Comparison of ENCODE assay signal across 9 cellular contexts in genomic region chr2:85577063-85577385, GRCh38. TPM values are rescaled to one million over a fixed set of nuclear protein-coding genes. Genes with fewer than 3 reads are reported as not detected.
DNase-seq lines count a peak whose midpoint lies in the region; ATAC-seq, FAIRE-seq and TF ChIP-seq lines count a peak whose summit lies in the region.
"Had no signal": no experiment of that assay in that cellular context is flagged by ENCODE, and none has a peak within 500 bp of the region (broad histone marks: within the 10 kb centered on the region; RNA-seq: fewer than 3 reads in every experiment).

No MANE protein-coding gene starts in this region.

- H3K36me3 ChIP-seq in astrocyte (ENCODE audit: insufficient read depth, low read length), result no peaks in the 10 kb centered on the region
- H3K36me3 ChIP-seq in transverse colon, result no peaks in the 10 kb centered on the region
- no peaks in the 10 kb centered on the region for H3K36me3 ChIP-seq in ascending aorta

- no peaks in the 10 kb centered on the region for H3K27me3 Mint-ChIP-seq in activated T-cell treated with anti-CD3 and anti-CD28 coated beads, Interleukin-2, amount 50 U/mL, for 72 hours (ENCODE audit: low read depth)
- H3K27me3 Mint-ChIP-seq in astrocyte (ENCODE audit: low read depth, unreplicated experiment) (peaks cover 8% of the 10 kb centered on the region), mesothelial cell of epicardium (ENCODE audit: low read depth) (peaks cover 5% of the 10 kb centered on the region), chondrocyte (ENCODE audit: low read depth) (peaks cover 8% of the 10 kb centered on the region)

- in situ Hi-C loops in transverse colon (cut with MboI; ENCODE audit: low pct_ligation_motif_present in 1 of 4, low pct_unique_long_range_greater_than_20kb in 1 of 4, low sequenced_read_pairs in 3 of 4), result no loop called here

- H3K4me1 Mint-ChIP-seq in activated T-cell treated with anti-CD3 and anti-CD28 coated beads, Interleukin-2, amount 50 U/mL, for 72 hours (ENCODE audit: low read depth), result peaks cover 30% of the 10 kb centered on the region
- H3K4me1 Mint-ChIP-seq in astrocyte (ENCODE audit: low read depth, unreplicated experiment) (peaks cover 27% of the 10 kb centered on the region), mesothelial cell of epicardium (peaks cover 42% of the 10 kb centered on the region), chondrocyte (ENCODE audit: low read depth) (peaks cover 20% of the 10 kb centered on the region)

- no peaks in the 10 kb centered on the region for H4K20me1 ChIP-seq in astrocyte (ENCODE audit: insufficient read depth, low read length)

- H3K4me3 Mint-ChIP-seq in activated T-cell treated with anti-CD3 and anti-CD28 coated beads, Interleukin-2, amount 50 U/mL, for 72 hours, result peak overlapping the region; percentile 95 to 97
- peak overlapping the region; percentile 79 for H3K4me3 Mint-ChIP-seq in astrocyte (ENCODE audit: unreplicated experiment)
- peak overlapping the region; percentile 79 for H3K4me3 Mint-ChIP-seq in mesothelial cell of epicardium
- no peak overlapping the region for H3K4me3 Mint-ChIP-seq in chondrocyte (ENCODE audit: unreplicated experiment)

- DNase-seq in activated T-cell treated with anti-CD3 and anti-CD28 coated beads, Interleukin-2, amount 50 U/mL, for 72 hours, result no peak
- no peak for DNase-seq in activated T-cell treated with anti-CD3 and anti-CD28 coated beads, Interleukin-2, amount 50 U/mL, for 1 hour
- DNase-seq in astrocyte (ENCODE audit: low read depth) (no peak), mesothelial cell of epicardium (ENCODE audit: low spot score in 2 of 2, unreplicated experiment in 2 of 2) (no peak), transverse colon (no peak), ascending aorta (ENCODE audit: low spot score in 2 of 2) (no peak), chondrocyte (ENCODE audit: low spot score) (no peak)

- H3K9me3 Mint-ChIP-seq in activated T-cell treated with anti-CD3 and anti-CD28 coated beads, Interleukin-2, amount 50 U/mL, for 72 hours, result no peaks in the 10 kb centered on the region
- H3K9me3 Mint-ChIP-seq in astrocyte (ENCODE audit: unreplicated experiment) (no peaks in the 10 kb centered on the region), mesothelial cell of epicardium (no peaks in the 10 kb centered on the region), chondrocyte (ENCODE audit: low read depth) (no peaks in the 10 kb centered on the region)

- FAIRE-seq in astrocyte (lab: Jason Lieb, UNC), result no peak

- H3K79me2 ChIP-seq in astrocyte (ENCODE audit: insufficient read depth, low read length), result no peaks in the 10 kb centered on the region

- H3K9me3 ChIP-seq in astrocyte (ENCODE audit: insufficient read depth, low read depth, low read length), result no peaks in the 10 kb centered on the region
- no peaks in the 10 kb centered on the region for H3K9me3 ChIP-seq in transverse colon
- no peaks in the 10 kb centered on the region for H3K9me3 ChIP-seq in ascending aorta

- TF ChIP-seq POLR2A in transverse colon (IDR thresholded peaks at IDR 0.05), result no peak

- intact Hi-C loops in transverse colon (cut with DNase I; ENCODE audit: low total_unique reads), result no loop called here
- intact Hi-C loops in ascending aorta (cut with DNase I), result no loop called here

- H3K4me3 ChIP-seq in astrocyte (ENCODE audit: insufficient read depth, low read depth, low read length) (no peak overlapping the region), transverse colon (peak overlapping the region in 1 of 4 donors; percentile 49), ascending aorta (peak overlapping the region in 1 of 2 donors; percentile 39)

- TF ChIP-seq EP300 in transverse colon (IDR thresholded peaks at IDR 0.05; ENCODE audit: low read depth), result no peak

- H3K27ac Mint-ChIP-seq in activated T-cell treated with anti-CD3 and anti-CD28 coated beads, Interleukin-2, amount 50 U/mL, for 72 hours, result peak overlapping the region; percentile 88
- H3K27ac Mint-ChIP-seq in astrocyte (ENCODE audit: unreplicated experiment) (peak overlapping the region; percentile 71), mesothelial cell of epicardium (peak overlapping the region; percentile 96), chondrocyte (ENCODE audit: unreplicated experiment) (no peak overlapping the region)

- no peak for TF ChIP-seq CTCF in astrocyte (IDR thresholded peaks at IDR 0.05; ENCODE audit: insufficient read depth, low read depth, low read length)
- no peak for TF ChIP-seq CTCF in mesothelial cell of epicardium (IDR thresholded peaks at IDR 0.05; ENCODE audit: unreplicated experiment)
- TF ChIP-seq CTCF in transverse colon (IDR thresholded peaks at IDR 0.05), result no peak
- no peak for TF ChIP-seq CTCF in ascending aorta (IDR thresholded peaks at IDR 0.05)
- TF ChIP-seq CTCF in chondrocyte (IDR thresholded peaks at IDR 0.05), result no peak

- no peak overlapping the region for H2AFZ ChIP-seq in astrocyte (ENCODE audit: low read depth, low read length)

- no peak overlapping the region for H3K9ac ChIP-seq in astrocyte (ENCODE audit: low read length)

- H3K27ac ChIP-seq in astrocyte (ENCODE audit: low read depth, low read length) (no peak overlapping the region), transverse colon (peak overlapping the region; percentile 78 to 95 (median 84)), ascending aorta (peak overlapping the region in 1 of 2 donors; percentile 44)

- peaks cover 8 to 11% of the 10 kb centered on the region in 2 donors for H3K36me3 Mint-ChIP-seq in activated T-cell treated with anti-CD3 and anti-CD28 coated beads, Interleukin-2, amount 50 U/mL, for 72 hours (ENCODE audit: insufficient read depth in 2 of 2)
- H3K36me3 Mint-ChIP-seq in astrocyte (ENCODE audit: low read depth, unreplicated experiment) (peaks cover 4% of the 10 kb centered on the region), mesothelial cell of epicardium (peaks cover 7% of the 10 kb centered on the region), chondrocyte (ENCODE audit: low read depth) (no peaks in the 10 kb centered on the region)

- ATAC-seq in activated T-cell treated with anti-CD3 and anti-CD28 coated beads, Interleukin-2, amount 50 U/mL, for 72 hours (replicated peaks in 1 of 2), result no peak
- ATAC-seq in GM19023 (IDR thresholded peaks at IDR 0.05; ENCODE audit: unreplicated experiment), result no peak

- WGBS in transverse colon (ENCODE audit: low coverage in 1 of 2), 2 donors, result 40% methylated on average over 3 of the region's 3 CpGs; no CpG with 5 or more reads in 1 of the 2 donors

- H3K4me2 ChIP-seq in astrocyte (ENCODE audit: low read length), result no peak overlapping the region

- H3K4me1 ChIP-seq in astrocyte (ENCODE audit: insufficient read depth, low read length) (peaks cover 3% of the 10 kb centered on the region), transverse colon (peaks cover 5 to 32% (median 21%) of the 10 kb centered on the region in 4 donors), ascending aorta (no peaks in the 10 kb centered on the region)

- H3K27me3 ChIP-seq in astrocyte (ENCODE audit: insufficient read depth, low read length) (no peaks in the 10 kb centered on the region), transverse colon (no peaks in the 10 kb centered on the region), ascending aorta (no peaks in the 10 kb centered on the region)

RNA-seq across cellular contexts. Expression of gene VAMP8, which starts 0.4 kb away (rescaled TPM):
- 10 to 100 TPM; 85.0 to 89.5 TPM for total RNA-seq in activated T-cell treated with anti-CD3 and anti-CD28 coated beads, Interleukin-2, amount 50 U/mL, for 72 hours
- 30.6 and 35.3 TPM in 2 replicates for total RNA-seq in astrocyte
- 51.0 to 55.7 TPM (median 55.5 TPM) in 3 replicates for total RNA-seq in mesothelial cell of epicardium
- total RNA-seq in transverse colon, result 100 to 1,000 TPM in 3 of 4 donors, 10 to 100 TPM in 1; 10.5 to 186 (median 147) TPM
- 10.0 TPM for total RNA-seq in ascending aorta
- 1.6 to 2.4 TPM (median 2.1 TPM) in 3 replicates for total RNA-seq in chondrocyte

RNA-seq across cellular contexts. Expression of gene VAMP5, which starts 7.2 kb away (rescaled TPM):
- total RNA-seq in activated T-cell treated with anti-CD3 and anti-CD28 coated beads, Interleukin-2, amount 50 U/mL, for 72 hours, result 10 to 100 TPM; 73.3 to 78.9 TPM
- total RNA-seq in astrocyte, result 17.1 and 17.6 TPM in 2 replicates
- 2.5 to 3.7 TPM (median 3.4 TPM) in 3 replicates for total RNA-seq in mesothelial cell of epicardium
- 10 to 100 TPM in 2 of 4 donors, 1 to 10 TPM in 1, not detected in 1; 9.4 to 26.9 (median 17.1) TPM for total RNA-seq in transverse colon
- total RNA-seq in ascending aorta, result 114 TPM
- 1.8 to 2.4 TPM in 2 of 3 replicates, not detected in the other for total RNA-seq in chondrocyte
- total RNA-seq: SK-MEL-5 had no signal

RNA-seq across cellular contexts. Expression of gene GGCX, which starts 15.7 kb away (rescaled TPM):
- 10 to 100 TPM; 17.8 to 20.3 TPM for total RNA-seq in activated T-cell treated with anti-CD3 and anti-CD28 coated beads, Interleukin-2, amount 50 U/mL, for 72 hours
- total RNA-seq in astrocyte (79.0 and 94.6 TPM in 2 replicates), mesothelial cell of epicardium (57.4 to 58.2 TPM (median 57.7 TPM) in 3 replicates), transverse colon (10 to 100 TPM in 3 of 4 donors, 1 to 10 TPM in 1; 7.9 to 31.3 (median 23.5) TPM), ascending aorta (31.9 TPM), chondrocyte (55.7 to 78.6 TPM (median 58.6 TPM) in 3 replicates)

RNA-seq across cellular contexts. Expression of gene RNF181, which starts 18.5 kb away (rescaled TPM):
- 100 to 1,000 TPM; 114 to 129 TPM for total RNA-seq in activated T-cell treated with anti-CD3 and anti-CD28 coated beads, Interleukin-2, amount 50 U/mL, for 72 hours
- total RNA-seq in astrocyte (155 and 176 TPM in 2 replicates), mesothelial cell of epicardium (76.6 to 87.4 TPM (median 82.8 TPM) in 3 replicates), transverse colon (100 to 1,000 TPM in 3 of 4 donors, 10 to 100 TPM in 1; 23.9 to 164 (median 141) TPM), ascending aorta (157 TPM), chondrocyte (76.3 to 93.9 TPM (median 89.4 TPM) in 3 replicates)

RNA-seq across cellular contexts. Expression of gene TMEM150A, which starts 25.5 kb away (rescaled TPM):
- 1 to 10 TPM; 3.5 to 4.1 TPM for total RNA-seq in activated T-cell treated with anti-CD3 and anti-CD28 coated beads, Interleukin-2, amount 50 U/mL, for 72 hours
- 20.4 and 22.2 TPM in 2 replicates for total RNA-seq in astrocyte
- total RNA-seq in mesothelial cell of epicardium, result 13.5 to 15.2 TPM (median 14.4 TPM) in 3 replicates
- total RNA-seq in transverse colon, result 10 to 100 TPM in 2 of 4 donors, 1 to 10 TPM in 2; 5.2 to 21.7 (median 12.8) TPM
- total RNA-seq in ascending aorta, result 26.7 TPM
- 17.1 to 19.9 TPM (median 17.9 TPM) in 3 replicates for total RNA-seq in chondrocyte
